In genomic region chr11:94141511-94142307, GRCh38 we compare ENCODE assay signal across 1 cellular context.
TF ChIP-seq lines count a peak whose summit lies in the region.

No MANE protein-coding gene starts in this region.

TF ChIP-seq in IMR-90, 13 proteins besides CTCF, POLR2A, EP300 and RAD21:
- no peak for TF ChIP-seq USF2 (IDR thresholded peaks at IDR 0.05; ENCODE audit: low read depth, low read length)
- TF ChIP-seq FOS (IDR thresholded peaks at IDR 0.05; ENCODE audit: low read depth, low read length): no peak
- no peak for TF ChIP-seq NFE2L2 (IDR thresholded peaks at IDR 0.05; ENCODE audit: low read depth, low read length)
- no peak for TF ChIP-seq MXI1 (IDR thresholded peaks at IDR 0.05; ENCODE audit: borderline replicate concordance, low read depth, low read length)
- TF ChIP-seq RCOR1 (IDR thresholded peaks at IDR 0.05; ENCODE audit: insufficient replicate concordance, low read length): no peak
- TF ChIP-seq CEBPB (IDR thresholded peaks at IDR 0.05; ENCODE audit: low read depth, low read length): no peak
- TF ChIP-seq ELK1 (IDR thresholded peaks at IDR 0.05; ENCODE audit: borderline replicate concordance, low read depth, low read length): no peak
- TF ChIP-seq MAZ (IDR thresholded peaks at IDR 0.05; ENCODE audit: borderline replicate concordance, low read depth, low read length): no peak
- no peak for TF ChIP-seq MAFK (IDR thresholded peaks at IDR 0.05; ENCODE audit: low read depth, low read length)
- TF ChIP-seq SMC3 (IDR thresholded peaks at IDR 0.05; ENCODE audit: low read depth, low read length): no peak
- no peak for TF ChIP-seq BHLHE40 (IDR thresholded peaks at IDR 0.05; ENCODE audit: low read depth, low read length)
- no peak for TF ChIP-seq RFX5 (IDR thresholded peaks at IDR 0.05; ENCODE audit: low read depth, low read length)
- TF ChIP-seq CHD1 (IDR thresholded peaks at IDR 0.05; ENCODE audit: low read depth, low read length): no peak
